Comparison of ENCODE assay signal across 8 cellular contexts in the genomic region with DNA sequence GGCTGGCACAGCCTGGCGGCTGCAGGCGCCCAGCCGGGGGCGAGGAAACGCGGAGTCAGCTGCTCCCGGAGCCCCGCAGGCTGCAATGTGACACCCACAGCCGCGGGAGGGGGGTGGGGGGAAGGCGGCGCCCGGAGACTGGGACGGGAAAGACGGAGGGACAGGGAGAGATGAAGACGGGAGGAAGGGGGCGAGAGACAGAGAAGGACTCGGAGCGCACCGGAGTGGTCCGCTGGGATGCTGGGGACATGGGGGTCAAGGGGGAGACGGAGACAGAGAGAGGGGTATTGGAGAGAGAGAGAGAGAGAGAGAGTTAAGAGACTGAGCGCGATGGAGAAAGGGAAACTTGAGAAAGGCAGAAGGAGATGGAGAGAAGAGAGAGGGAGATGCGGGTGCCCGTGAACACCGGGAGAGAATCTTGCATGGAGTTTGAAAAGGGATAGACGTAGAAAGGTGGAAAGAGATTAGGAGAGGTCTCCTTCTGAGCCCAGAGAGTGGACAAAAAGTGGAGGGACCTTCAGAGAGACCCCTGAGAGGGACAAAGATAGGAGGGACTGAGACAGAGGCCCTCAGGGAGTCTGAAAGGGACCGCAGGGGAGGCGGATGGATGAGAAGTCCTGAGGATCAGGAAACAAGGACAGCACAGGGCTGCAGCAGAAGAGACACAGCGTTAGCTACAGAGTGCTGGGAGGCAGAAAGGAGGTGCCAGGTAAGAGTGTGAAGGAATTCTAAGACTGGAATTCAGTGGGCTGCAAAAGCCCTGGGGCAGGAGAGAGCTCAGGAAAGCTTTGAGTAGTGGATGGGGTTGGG. TPM values are rescaled to one million over a fixed set of nuclear protein-coding genes. Genes with fewer than 3 reads are reported as not detected.
DNase-seq lines count a peak whose midpoint lies in the region; ATAC-seq, FAIRE-seq and TF ChIP-seq lines count a peak whose summit lies in the region.

No MANE protein-coding gene starts in this region.

- H3K36me3 Mint-ChIP-seq in Caco-2 (ENCODE audit: insufficient read depth, unreplicated experiment): peaks cover 38% of the 10 kb centered on the region

- peaks cover 10% of the 10 kb centered on the region; the same call in 1 of the 2 replicates for H3K4me1 ChIP-seq in Caco-2
- peaks cover 10% of the 10 kb centered on the region for H3K4me1 ChIP-seq in effector memory CD4-positive, alpha-beta T cell (ENCODE audit: control insufficient read depth, insufficient read depth, low read length, poor library complexity, severe bottlenecking)

- TF ChIP-seq CTCF in Caco-2 (IDR thresholded peaks at IDR 0.05; ENCODE audit: insufficient read depth in 1 of 2, low read depth in 1 of 2, low read length in 1 of 2, severe bottlenecking in 1 of 2, unreplicated experiment in 1 of 2): no peak

- CTCF ChIA-PET in Caco-2 (lab: Charles Lee): interaction anchor here (0.6 kb wide), 1 partner anchor 35 kb away, joined by 3 read pairs; no protein-coding TSS in a partner anchor

- ATAC-seq in HG02870 (IDR thresholded peaks at IDR 0.05; ENCODE audit: unreplicated experiment) (no peak), GM21515 (IDR thresholded peaks at IDR 0.05; ENCODE audit: unreplicated experiment) (no peak)

- no peak overlapping the region for H3K27ac Mint-ChIP-seq in Caco-2 (ENCODE audit: unreplicated experiment)

- H3K4me3 Mint-ChIP-seq in Caco-2 (ENCODE audit: unreplicated experiment): peak overlapping the region; percentile 33

- H3K4me1 Mint-ChIP-seq in Caco-2 (ENCODE audit: low read depth, unreplicated experiment): peaks cover 8% of the 10 kb centered on the region

- H3K27me3 Mint-ChIP-seq in Caco-2 (ENCODE audit: insufficient read depth, unreplicated experiment): peaks cover 6% of the 10 kb centered on the region

- FAIRE-seq in GM19239 (lab: Jason Lieb, UNC): no peak

- no peaks in the 10 kb centered on the region for H3K27me3 ChIP-seq in Caco-2 (replicated peaks; ENCODE audit: control insufficient read depth, insufficient read depth, low read length)
- no peaks in the 10 kb centered on the region for H3K27me3 ChIP-seq in effector memory CD4-positive, alpha-beta T cell (replicated peaks; ENCODE audit: control insufficient read depth, insufficient read depth, low read length, poor library complexity, severe bottlenecking)

- peak overlapping the region; percentile 45 for H3K4me3 ChIP-seq in Caco-2 (ENCODE audit: low read depth, low read length)
- H3K4me3 ChIP-seq in effector memory CD4-positive, alpha-beta T cell (ENCODE audit: insufficient read depth, low read depth, low read length, poor library complexity, severe bottlenecking): peak overlapping the region; percentile 42

- H3K9me3 ChIP-seq in Caco-2: no peaks in the 10 kb centered on the region
- no peaks in the 10 kb centered on the region for H3K9me3 ChIP-seq in effector memory CD4-positive, alpha-beta T cell (ENCODE audit: control insufficient read depth, low read length)

- no peaks in the 10 kb centered on the region for H3K9me3 Mint-ChIP-seq in Caco-2 (ENCODE audit: unreplicated experiment)

- no TSS peak for BruUV-seq in Caco-2 (replicated peaks; lab: Mats Ljungman, UMichigan)

- DNase-seq in Caco-2 (no peak), NCI-H524 treated with DMSO at 0.1 percent for 48 hours (lab: John Stamatoyannopoulos, UW) (peak; percentile 40), midbrain (lab: John Stamatoyannopoulos, UW) (peak; percentile 27), germinal center (ENCODE audit: low spot score) (no peak), GM19239 (ENCODE audit: insufficient read length, low spot score) (no peak)
- DNase-seq in effector memory CD4-positive, alpha-beta T cell: no peak

- H3K27ac ChIP-seq in effector memory CD4-positive, alpha-beta T cell (ENCODE audit: insufficient read depth, low read length, poor library complexity, severe bottlenecking): no peak overlapping the region

- peaks cover 3% of the 10 kb centered on the region for H3K36me3 ChIP-seq in Caco-2 (ENCODE audit: control insufficient read depth, insufficient read depth, low read length)
- peaks cover 17% of the 10 kb centered on the region for H3K36me3 ChIP-seq in effector memory CD4-positive, alpha-beta T cell (ENCODE audit: control insufficient read depth, insufficient read depth, low read length)

- POLR2A ChIA-PET in Caco-2 (lab: Charles Lee): interaction anchor here (0.6 kb wide), 1 partner anchor 216 kb away, joined by 4 read pairs; no protein-coding TSS in a partner anchor

- intact Hi-C loops in Caco-2 (cut with micrococcal nuclease; ENCODE audit: unreplicated experiment): loop anchor here (1.0 kb wide), 1 partner anchor 9 kb away; no protein-coding TSS in a partner anchor

RNA-seq across cellular contexts. Expression of gene SCN1B, which starts 1.0 kb away (rescaled TPM):
- total RNA-seq in Caco-2 (2022): 1.7 and 1.9 TPM in 2 replicates

RNA-seq across cellular contexts. Expression of gene HPN, which starts 10.2 kb away (rescaled TPM):
- 20.8 and 21.1 TPM in 2 replicates for total RNA-seq in Caco-2 (2022)

RNA-seq across cellular contexts. Expression of gene GRAMD1A, which starts 31.2 kb away (rescaled TPM):
- total RNA-seq in Caco-2 (2022): 110 and 132 TPM in 2 replicates

Comparison
In these comparisons a context has a peak if more than half of its experiments do, and no peak if none do; other contexts are left out.
1. DNase-seq: peak in NCI-H524 treated with DMSO at 0.1 percent for 48 hours (single experiment) and midbrain (single experiment); none in Caco-2 (0 of 2), effector memory CD4-positive, alpha-beta T cell (0 of 3), germinal center (single experiment) and GM19239 (single experiment).